ENCODE assay signal across 24 cellular contexts in genomic region chr2:16607306-16607705, GRCh38. TPM values are rescaled to one million over a fixed set of nuclear protein-coding genes. Genes with fewer than 3 reads are reported as not detected.
A peak's percentile ranks its signal among the peaks of the same experiment; 100 is the strongest.
DNase-seq lines count a peak whose midpoint lies in the region; TF ChIP-seq lines count a peak whose summit lies in the region.
"Had no signal": no experiment of that assay in that cellular context is flagged by ENCODE, and none has a peak within 500 bp of the region (broad histone marks: within the 10 kb centered on the region; RNA-seq: fewer than 3 reads in every experiment).

No MANE protein-coding gene starts in this region.

- WGBS in hepatocyte (ENCODE audit: low lambda C conversion rate, missing lambda C conversion rate), result 61% methylated on average over 4 of the region's 7 CpGs

- peaks cover 7% of the 10 kb centered on the region for H3K27me3 Mint-ChIP-seq in osteocyte (ENCODE audit: unreplicated experiment)
- H3K27me3 Mint-ChIP-seq: CD4-positive, CD25-positive, alpha-beta regulatory T cell had no signal

- no peaks in the 10 kb centered on the region for H4K20me1 ChIP-seq in hepatocyte (ENCODE audit: insufficient read depth, poor library complexity, severe bottlenecking)
- H4K20me1 ChIP-seq: BLaER1 had no signal

- TF ChIP-seq CTCF in hepatocyte (IDR thresholded peaks at IDR 0.05; ENCODE audit: poor library complexity) (no peak), osteocyte (IDR thresholded peaks at IDR 0.05) (no peak)

- H3K4me2 ChIP-seq in hepatocyte, result no peak overlapping the region
- H3K4me2 ChIP-seq: BLaER1 had no signal

- peaks cover 4% of the 10 kb centered on the region for H3K4me1 Mint-ChIP-seq in osteocyte (ENCODE audit: unreplicated experiment)

- H3K27ac Mint-ChIP-seq in osteocyte (ENCODE audit: unreplicated experiment), result no peak overlapping the region
- H3K27ac Mint-ChIP-seq: CD4-positive, CD25-positive, alpha-beta regulatory T cell had no signal

- no peaks in the 10 kb centered on the region for H3K36me3 Mint-ChIP-seq in osteocyte (ENCODE audit: unreplicated experiment)
- H3K36me3 Mint-ChIP-seq: CD4-positive, alpha-beta memory T cell; CD4-positive, CD25-positive, alpha-beta regulatory T cell had no signal

- H3K9me3 ChIP-seq in hepatocyte (ENCODE audit: low read depth), result no peaks in the 10 kb centered on the region
- H3K9me3 ChIP-seq: BE2C, BLaER1 had no signal

- POLR2A ChIA-PET in HEK293T (lab: Yijun Ruan, JAX), result no interaction called here

- H3K4me1 ChIP-seq in hepatocyte (ENCODE audit: insufficient read depth), result peaks cover 4% of the 10 kb centered on the region
- H3K4me1 ChIP-seq: BE2C had no signal

- H3K79me2 ChIP-seq in hepatocyte, result no peaks in the 10 kb centered on the region

- no peak overlapping the region for H3K27ac ChIP-seq in hepatocyte
- H3K27ac ChIP-seq: BLaER1 had no signal

- H2AFZ ChIP-seq in hepatocyte, result no peak overlapping the region

- peak; percentile 54 for DNase-seq in hepatocyte (ENCODE audit: low spot score)
- DNase-seq in osteocyte (ENCODE audit: extremely low spot score, unreplicated experiment), result peak; percentile 21
- DNase-seq in HEK293T (ENCODE audit: extremely low spot score), result no peak
- no peak for DNase-seq in activated CD4-positive, alpha-beta T cell treated with anti-CD3 and anti-CD28 coated beads for 48 hours
- DNase-seq in SW 1271 (lab: John Stamatoyannopoulos, UW), result no peak
- DNase-seq: 8988T; ACHN; BE2C; C1 segment of cervical spinal cord; CD4-positive, alpha-beta memory T cell; CD4-positive, CD25-positive, alpha-beta regulatory T cell; CD8-positive, alpha-beta memory T cell; COR-L47; DMS 273 treated with DMSO at 0.1 percent for 48 hours; DMS153; DMS53; DMS79; DND-41; EL; GDM1 had no signal

- H3K4me3 ChIP-seq in hepatocyte, result no peak overlapping the region
- H3K4me3 ChIP-seq: BLaER1, GM12878 had no signal

- no peaks in the 10 kb centered on the region for H3K9me3 Mint-ChIP-seq in osteocyte (ENCODE audit: unreplicated experiment)
- H3K9me3 Mint-ChIP-seq: CD14-positive monocyte; CD4-positive, alpha-beta memory T cell; CD8-positive, alpha-beta memory T cell had no signal

- H3K4me3 Mint-ChIP-seq in osteocyte (ENCODE audit: unreplicated experiment), result no peak overlapping the region
- H3K4me3 Mint-ChIP-seq: CD14-positive monocyte had no signal

- H3K36me3 ChIP-seq in hepatocyte (replicated peaks; ENCODE audit: insufficient read depth, low read depth), result no peaks in the 10 kb centered on the region
- H3K36me3 ChIP-seq: BE2C had no signal

- no peaks in the 10 kb centered on the region for H3K9me2 ChIP-seq in hepatocyte (replicated peaks; ENCODE audit: insufficient read depth)

- H3K27me3 ChIP-seq in hepatocyte, result no peaks in the 10 kb centered on the region
- H3K27me3 ChIP-seq: BE2C, BLaER1 had no signal

- CTCF ChIA-PET in HEK293T (lab: Yijun Ruan, JAX), result interaction anchor here (0.6 kb wide), 1 partner anchor 55 kb away, joined by 3 read pairs; no protein-coding TSS in a partner anchor

TF ChIP-seq in HEK293T, 16 proteins besides CTCF, POLR2A, EP300 and RAD21:
- TF ChIP-seq TARDBP (IDR thresholded peaks at IDR 0.05) (no peak), ELF4 (IDR thresholded peaks at IDR 0.05) (no peak), L3MBTL2 (conservative IDR thresholded peaks at IDR 0.05) (no peak), PKNOX1 (IDR thresholded peaks at IDR 0.05) (no peak), FOXM1 (IDR thresholded peaks at IDR 0.05; ENCODE audit: borderline replicate concordance) (no peak), LEF1 (IDR thresholded peaks at IDR 0.05; ENCODE audit: borderline replicate concordance) (no peak)

RNA-seq across cellular contexts. Expression of gene CYRIA, which starts 58.3 kb away (rescaled TPM):
- total RNA-seq in hepatocyte, result 1.5 and 1.8 TPM in 2 replicates
- 1.4 and 3.6 TPM in 2 replicates for polyA plus RNA-seq in hepatocyte
- 2.8 TPM in 2 replicates for total RNA-seq in osteocyte
- total RNA-seq: CD4-positive, CD25-positive, alpha-beta regulatory T cell; G401 had no signal

Comparison
In these comparisons a context has a peak if more than half of its experiments do, and no peak if none do; other contexts are left out.
1. DNase-seq: peak in hepatocyte (single experiment) and osteocyte (single experiment); none in HEK293T (single experiment), activated CD4-positive, alpha-beta T cell treated with anti-CD3 and anti-CD28 coated beads for 48 hours (single experiment) and SW 1271 (0 of 2).